In the genomic region with DNA sequence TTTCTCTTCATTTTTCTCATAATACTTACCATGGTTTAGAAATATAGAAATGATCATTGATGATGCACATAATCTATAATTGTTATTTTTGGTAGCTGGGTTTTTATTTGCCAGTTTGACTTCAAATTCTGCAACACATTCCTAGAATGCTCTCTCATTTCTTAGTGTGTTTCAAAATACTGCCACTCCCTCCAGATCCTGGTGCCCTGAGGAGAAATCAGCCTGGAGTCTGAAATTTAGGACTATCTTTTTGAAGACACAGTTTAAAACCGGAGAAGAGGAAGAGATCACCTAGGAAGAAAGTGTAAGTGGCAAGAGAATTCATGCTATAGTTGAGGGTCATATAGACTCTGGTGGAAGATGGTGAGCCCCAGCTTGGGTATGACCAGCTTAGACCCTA, we compare ENCODE assay signal across 26 cellular contexts. TPM values are rescaled to one million over a fixed set of nuclear protein-coding genes. Genes with fewer than 3 reads are reported as not detected.
"Had no signal": no experiment of that assay in that cellular context is flagged by ENCODE, and none has a peak within 500 bp of the region (broad histone marks: within the 10 kb centered on the region; RNA-seq: fewer than 3 reads in every experiment).

No MANE protein-coding gene starts in this region.

- FAIRE-seq: endothelial cell of umbilical vein, islet of Langerhans, keratinocyte had no signal

- H3K27ac ChIP-seq: colonic mucosa, dorsolateral prefrontal cortex, epithelial cell of prostate, esophagus squamous epithelium, gastrocnemius medialis, heart right ventricle, left lung, lower lobe of right lung had no signal

- H3K9me3 ChIP-seq: colonic mucosa, esophagus squamous epithelium, gastrocnemius medialis, heart right ventricle, left lung, lower lobe of right lung, mucosa of descending colon had no signal

- H3K27me3 ChIP-seq: colonic mucosa, dorsolateral prefrontal cortex, esophagus squamous epithelium, gastrocnemius medialis, heart right ventricle, left lung had no signal

- H3K4me1 ChIP-seq: colonic mucosa, esophagus squamous epithelium, gastrocnemius medialis, heart right ventricle, left lung, lower lobe of right lung had no signal

- ATAC-seq: esophagus mucosa, gastrocnemius medialis, heart right ventricle, left cardiac atrium, left lung, left ventricle myocardium superior, lower lobe of right lung, mucosa of descending colon had no signal

- H3K36me3 ChIP-seq: colonic mucosa, esophagus squamous epithelium, gastrocnemius medialis, heart right ventricle, left lung, lower lobe of right lung had no signal

- H3K4me3 ChIP-seq: colonic mucosa, dorsolateral prefrontal cortex, esophagus squamous epithelium, gastrocnemius medialis, heart right ventricle, left lung, lower lobe of right lung, mucosa of descending colon had no signal

- DNase-seq: colonic mucosa; cortex of kidney; dermis blood vessel endothelial cell; dorsolateral prefrontal cortex; effector CD4-positive, alpha-beta T cell; effector memory CD4-positive, alpha-beta T cell; erythroblast; esophagus squamous epithelium; foreskin fibroblast; foreskin melanocyte; gastrocnemius medialis; glutamatergic neuron; head of caudate nucleus; heart right ventricle; hippocampal formation; left cardiac atrium; left lung; left ventricle myocardium superior; lower lobe of right lung; mesenchymal stem cell; mucosa of descending colon had no signal

RNA-seq across cellular contexts. Expression of gene TAF11L14, which starts 57.5 kb away (rescaled TPM):
- polyA plus RNA-seq: endothelial cell of umbilical vein, heart right ventricle, keratinocyte had no signal

RNA-seq across cellular contexts. Expression of gene TAF11L13, which starts 59.9 kb away (rescaled TPM):
- polyA plus RNA-seq: endothelial cell of umbilical vein, heart right ventricle, keratinocyte had no signal
